In the genomic region with DNA sequence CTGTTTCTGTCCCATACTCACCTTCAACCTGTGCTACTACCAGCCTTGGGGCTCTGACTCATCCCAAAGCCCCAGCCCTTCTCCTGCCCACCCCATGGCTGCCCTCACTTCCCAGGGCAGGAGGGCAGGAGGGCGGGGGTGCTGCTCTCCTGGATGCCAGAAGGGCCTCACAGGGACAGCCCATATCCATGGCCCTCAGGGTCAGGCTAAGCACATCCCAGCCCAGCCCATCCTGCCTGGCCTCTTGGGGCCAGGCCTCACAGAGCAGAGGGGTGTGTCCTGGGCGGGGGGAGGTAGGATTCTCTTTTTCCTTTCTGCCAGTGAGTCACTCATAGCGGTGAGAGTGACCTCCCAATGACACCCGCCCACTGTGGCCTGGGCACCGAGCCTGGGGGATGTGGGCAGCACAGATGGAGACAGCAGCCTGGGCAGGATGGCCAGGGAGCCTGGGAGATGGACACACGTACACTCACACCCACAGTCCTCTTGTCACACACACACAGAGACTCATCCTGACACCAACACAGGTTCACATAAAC, we compare ENCODE assay signal across 9 cellular contexts. TPM values are rescaled to one million over a fixed set of nuclear protein-coding genes. Genes with fewer than 3 reads are reported as not detected.
A peak's percentile ranks its signal among the peaks of the same experiment; 100 is the strongest.
DNase-seq lines count a peak whose midpoint lies in the region; ATAC-seq and TF ChIP-seq lines count a peak whose summit lies in the region.
"Had no signal": no experiment of that assay in that cellular context is flagged by ENCODE, and none has a peak within 500 bp of the region (broad histone marks: within the 10 kb centered on the region; RNA-seq: fewer than 3 reads in every experiment).

No MANE protein-coding gene starts in this region.

- TF ChIP-seq RAD21 in Ishikawa (IDR thresholded peaks at IDR 0.05; ENCODE audit: low read depth), result no peak

- H3K4me3 ChIP-seq in astrocyte of the spinal cord (ENCODE audit: low read depth, low read length), result peak overlapping the region; percentile 72
- H3K4me3 ChIP-seq: cardiac muscle cell had no signal

- no peak for ATAC-seq in HG02588 (IDR thresholded peaks at IDR 0.05; ENCODE audit: unreplicated experiment)

- in situ Hi-C loops in astrocyte of the spinal cord (cut with HindIII; ENCODE audit: low sequenced_read_pairs), result no loop called here

- peak; percentile 89 for DNase-seq in AG08396 (ENCODE audit: low spot score)
- peak; percentile 90 for DNase-seq in astrocyte of the spinal cord (ENCODE audit: low read depth, low spot score)
- DNase-seq in lung microvascular endothelial cell (ENCODE audit: low read depth in 2 of 2), result peak; percentile 57 to 77
- DNase-seq in superior temporal gyrus (ENCODE audit: extremely low spot score), result no peak
- DNase-seq in NCI-H2029 (lab: John Stamatoyannopoulos, UW), result no peak
- no peak for DNase-seq in cerebellar nuclear complex (lab: John Stamatoyannopoulos, UW)

- peak; percentile 37; the same call in 1 of the 2 replicates for TF ChIP-seq EP300 in Ishikawa (IDR thresholded peaks at IDR 0.05; ENCODE audit: borderline replicate concordance)

- TF ChIP-seq CTCF in astrocyte of the spinal cord (IDR thresholded peaks at IDR 0.05; ENCODE audit: low read depth, low read length), result no peak

TF ChIP-seq in Ishikawa, 13 proteins besides CTCF, POLR2A, EP300 and RAD21:
- TF ChIP-seq NFIC (IDR thresholded peaks at IDR 0.05), result peak; percentile 39; the same call in 1 of the 2 replicates
- no peak for TF ChIP-seq YY1 (IDR thresholded peaks at IDR 0.05; ENCODE audit: low read depth)
- TF ChIP-seq TCF12 (IDR thresholded peaks at IDR 0.05; ENCODE audit: low read depth), result peak; percentile 74
TF ChIP-seq in Ishikawa: peak in this region for 2.

RNA-seq across cellular contexts. Expression of a gene that starts 2.4 kb away (rescaled TPM):
- 20.5 and 23.0 TPM in 2 replicates for total RNA-seq in lung microvascular endothelial cell

RNA-seq across cellular contexts. Expression of a gene that starts 14.5 kb away (rescaled TPM):
- 30.8 and 32.7 TPM in 2 replicates for total RNA-seq in lung microvascular endothelial cell

RNA-seq across cellular contexts. Expression of a gene that starts 16.6 kb away (rescaled TPM):
- 17.7 and 23.2 TPM in 2 replicates for total RNA-seq in lung microvascular endothelial cell

RNA-seq across cellular contexts. Expression of a gene that starts 20.1 kb away (rescaled TPM):
- total RNA-seq in lung microvascular endothelial cell, result 2.0 and 4.8 TPM in 2 replicates

RNA-seq across cellular contexts. Expression of a gene that starts 30.9 kb away (rescaled TPM):
- 36.6 and 46.6 TPM in 2 replicates for total RNA-seq in lung microvascular endothelial cell

Comparison
In these comparisons a context has a peak if more than half of its experiments do, and no peak if none do; other contexts are left out.
1. DNase-seq: peak in AG08396 (single experiment), astrocyte of the spinal cord (single experiment) and lung microvascular endothelial cell (2 of 2); none in superior temporal gyrus (single experiment), NCI-H2029 (single experiment) and cerebellar nuclear complex (0 of 2).